11 cellular contexts compared by ENCODE assay signal in the genomic region with DNA sequence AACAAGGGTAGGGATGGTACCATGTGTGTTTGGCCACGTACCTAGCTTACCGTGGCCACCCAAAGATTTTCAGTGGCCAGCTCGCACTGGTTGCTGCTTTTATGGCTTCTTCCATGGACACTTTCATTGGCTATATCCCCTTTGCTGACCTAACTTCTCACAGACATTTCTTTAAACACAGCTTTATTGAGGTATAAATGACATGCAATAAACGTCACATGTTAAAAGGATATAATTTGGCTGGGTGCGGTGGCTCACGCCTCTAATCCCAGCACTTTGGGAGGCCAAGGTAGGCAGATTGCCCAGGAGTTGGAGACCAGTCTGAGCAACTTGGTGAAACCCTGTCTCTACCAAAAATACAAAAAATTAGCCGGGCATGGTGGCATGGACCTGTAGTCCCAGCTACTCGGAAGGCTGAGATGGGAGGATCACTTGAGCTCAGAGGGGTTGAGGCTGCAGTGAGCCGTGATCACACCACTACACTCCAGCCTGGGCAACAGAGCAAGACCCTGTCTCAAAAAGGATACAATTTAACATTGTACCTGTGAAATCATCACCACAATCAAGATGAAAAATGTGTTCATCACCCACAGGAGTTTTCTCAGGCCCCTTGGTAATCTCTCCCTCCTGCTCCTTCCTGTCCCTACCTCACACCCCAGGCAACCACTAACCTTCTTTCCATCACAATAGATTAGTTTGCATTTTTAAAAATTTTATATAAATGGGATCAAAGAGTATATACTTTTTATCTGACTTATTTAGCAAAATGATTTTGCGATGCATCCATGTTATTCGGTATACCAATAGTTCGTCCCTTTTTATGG.
A peak's percentile ranks its signal among the peaks of the same experiment; 100 is the strongest.
DNase-seq lines count a peak whose midpoint lies in the region; ATAC-seq, FAIRE-seq and TF ChIP-seq lines count a peak whose summit lies in the region.
"Had no signal": no experiment of that assay in that cellular context is flagged by ENCODE, and none has a peak within 500 bp of the region (broad histone marks: within the 10 kb centered on the region; RNA-seq: fewer than 3 reads in every experiment).

No MANE protein-coding gene starts in this region.

- no peaks in the 10 kb centered on the region for H3K27me3 ChIP-seq in upper lobe of left lung

- H3K36me3 Mint-ChIP-seq in activated naive CD4-positive, alpha-beta T cell treated with anti-CD3 and anti-CD28 coated beads, Interleukin-2, amount 10 ng/mL, durations not matched to agents 7 days and 5 days, result peaks cover 5% of the 10 kb centered on the region
- peaks cover 2% of the 10 kb centered on the region for H3K36me3 Mint-ChIP-seq in central memory CD8-positive, alpha-beta T cell (ENCODE audit: insufficient read depth)
- H3K36me3 Mint-ChIP-seq in natural killer cell treated with Interleukin-12 subunit alpha and Interleukin-12 subunit beta and Interleukin-15 and Interleukin-18, amount 100 ng/mL, for 72 hours, result no peaks in the 10 kb centered on the region

- CTCF ChIA-PET in activated naive CD4-positive, alpha-beta T cell treated with anti-CD3 and anti-CD28 coated beads, Interleukin-2, amount 10 ng/mL, durations not matched to agents 7 days and 5 days (lab: Charles Lee), result interaction anchor here (0.9 to 4.0 kb wide), 4 partner anchors 9 to 29 kb away, joined by 3 to 29 read pairs (median 6); no protein-coding TSS in a partner anchor

- peaks cover 38 to 54% (median 44%) of the 10 kb centered on the region in 4 donors for H3K4me1 ChIP-seq in upper lobe of left lung

- no peaks in the 10 kb centered on the region for H3K27me3 Mint-ChIP-seq in activated naive CD4-positive, alpha-beta T cell treated with anti-CD3 and anti-CD28 coated beads, Interleukin-2, amount 10 ng/mL, durations not matched to agents 7 days and 5 days
- H3K27me3 Mint-ChIP-seq in central memory CD8-positive, alpha-beta T cell, result no peaks in the 10 kb centered on the region
- H3K27me3 Mint-ChIP-seq in natural killer cell treated with Interleukin-12 subunit alpha and Interleukin-12 subunit beta and Interleukin-15 and Interleukin-18, amount 100 ng/mL, for 72 hours, result no peaks in the 10 kb centered on the region

- no peak for FAIRE-seq in frontal cortex (lab: Jason Lieb, UNC)

- no peaks in the 10 kb centered on the region for H3K9me3 ChIP-seq in upper lobe of left lung

- peak overlapping the region; percentile 46 to 96 (median 88) for H3K27ac ChIP-seq in upper lobe of left lung

- peaks cover 8% of the 10 kb centered on the region for H3K9me3 Mint-ChIP-seq in activated naive CD4-positive, alpha-beta T cell treated with anti-CD3 and anti-CD28 coated beads, Interleukin-2, amount 10 ng/mL, durations not matched to agents 7 days and 5 days
- H3K9me3 Mint-ChIP-seq in central memory CD8-positive, alpha-beta T cell, result no peaks in the 10 kb centered on the region
- H3K9me3 Mint-ChIP-seq in natural killer cell treated with Interleukin-12 subunit alpha and Interleukin-12 subunit beta and Interleukin-15 and Interleukin-18, amount 100 ng/mL, for 72 hours, result peaks cover 6% of the 10 kb centered on the region

- TF ChIP-seq POLR2A in upper lobe of left lung (IDR thresholded peaks at IDR 0.05), result no peak

- no peaks in the 10 kb centered on the region for H3K36me3 ChIP-seq in upper lobe of left lung

- WGBS in upper lobe of left lung, 2 donors, result 95 to 98% methylated on average over 12 of the region's 12 CpGs

- no peak overlapping the region for H3K4me3 ChIP-seq in upper lobe of left lung

- no peak for TF ChIP-seq CTCF in upper lobe of left lung (IDR thresholded peaks at IDR 0.05)

- H3K27ac Mint-ChIP-seq in activated naive CD4-positive, alpha-beta T cell treated with anti-CD3 and anti-CD28 coated beads, Interleukin-2, amount 10 ng/mL, durations not matched to agents 7 days and 5 days, result peak overlapping the region; percentile 89
- H3K27ac Mint-ChIP-seq in central memory CD8-positive, alpha-beta T cell (ENCODE audit: low read depth), result peak overlapping the region; percentile 98
- H3K27ac Mint-ChIP-seq in natural killer cell treated with Interleukin-12 subunit alpha and Interleukin-12 subunit beta and Interleukin-15 and Interleukin-18, amount 100 ng/mL, for 72 hours, result peak overlapping the region; percentile 90 to 100

- DNase-seq in activated naive CD4-positive, alpha-beta T cell treated with anti-CD3 and anti-CD28 coated beads, Interleukin-2, amount 10 ng/mL, durations not matched to agents 7 days and 5 days, result no peak
- no peak for DNase-seq in activated naive CD4-positive, alpha-beta T cell treated with Interleukin-2 at 50 U/mL for 16 hours
- DNase-seq in central memory CD8-positive, alpha-beta T cell (ENCODE audit: low spot score in 2 of 2), result no peak
- no peak for DNase-seq in natural killer cell treated with Interleukin-12 subunit alpha and Interleukin-12 subunit beta and Interleukin-15 and Interleukin-18, amount 100 ng/mL, for 72 hours (ENCODE audit: low spot score)
- DNase-seq in upper lobe of left lung, result no peak
- DNase-seq in NCI-H2227 (lab: John Stamatoyannopoulos, UW; ENCODE audit: unreplicated experiment), result no peak
- DNase-seq in dedifferentiated amniotic fluid mesenchymal stem cell (ENCODE audit: extremely low spot score), result no peak
- DNase-seq in frontal cortex (ENCODE audit: low spot score in 2 of 2), result no peak
- DNase-seq: IMR-90, NCI-H1694, NCI-H526 treated with DMSO at 0.1 percent for 48 hours had no signal

- H3K4me3 Mint-ChIP-seq in activated naive CD4-positive, alpha-beta T cell treated with anti-CD3 and anti-CD28 coated beads, Interleukin-2, amount 10 ng/mL, durations not matched to agents 7 days and 5 days, result no peak overlapping the region
- H3K4me3 Mint-ChIP-seq in central memory CD8-positive, alpha-beta T cell, result no peak overlapping the region
- H3K4me3 Mint-ChIP-seq in natural killer cell treated with Interleukin-12 subunit alpha and Interleukin-12 subunit beta and Interleukin-15 and Interleukin-18, amount 100 ng/mL, for 72 hours, result peak overlapping the region; percentile 80

- ATAC-seq in central memory CD8-positive, alpha-beta T cell (replicated peaks; ENCODE audit: extremely low read depth, poor library complexity, severe bottlenecking), result no peak
- no peak for ATAC-seq in natural killer cell treated with Interleukin-12 subunit alpha and Interleukin-12 subunit beta and Interleukin-15 and Interleukin-18, amount 100 ng/mL, for 72 hours
- no peak for ATAC-seq in upper lobe of left lung (ENCODE audit: low FRiP score in 2 of 2)

- peaks cover 94% of the 10 kb centered on the region for H3K4me1 Mint-ChIP-seq in activated naive CD4-positive, alpha-beta T cell treated with anti-CD3 and anti-CD28 coated beads, Interleukin-2, amount 10 ng/mL, durations not matched to agents 7 days and 5 days
- peaks cover 50% of the 10 kb centered on the region for H3K4me1 Mint-ChIP-seq in central memory CD8-positive, alpha-beta T cell
- peaks cover 73 to 79% of the 10 kb centered on the region in 2 donors for H3K4me1 Mint-ChIP-seq in natural killer cell treated with Interleukin-12 subunit alpha and Interleukin-12 subunit beta and Interleukin-15 and Interleukin-18, amount 100 ng/mL, for 72 hours (ENCODE audit: low read depth in 2 of 2)

- TF ChIP-seq EP300 in upper lobe of left lung (IDR thresholded peaks at IDR 0.05), result no peak
